ENCODE assay signal across 1 cellular context in genomic region chr6:158661156-158661555, GRCh38.
TF ChIP-seq lines count a peak whose summit lies in the region.

No MANE protein-coding gene starts in this region.

TF ChIP-seq in WTC11, 78 proteins besides CTCF, POLR2A, EP300 and RAD21 (continued from another document):
- no peak for TF ChIP-seq ERG (CRISPR knock-in tag; IDR thresholded peaks at IDR 0.05)
- TF ChIP-seq NR1H2 (CRISPR knock-in tag; IDR thresholded peaks at IDR 0.05) = no peak
- TF ChIP-seq GABPB1 (CRISPR knock-in tag; IDR thresholded peaks at IDR 0.05) = no peak
- no peak for TF ChIP-seq MXD4 (CRISPR knock-in tag; IDR thresholded peaks at IDR 0.05; ENCODE audit: borderline replicate concordance)
